Comparison of ENCODE assay signal across 15 cellular contexts in the genomic region with DNA sequence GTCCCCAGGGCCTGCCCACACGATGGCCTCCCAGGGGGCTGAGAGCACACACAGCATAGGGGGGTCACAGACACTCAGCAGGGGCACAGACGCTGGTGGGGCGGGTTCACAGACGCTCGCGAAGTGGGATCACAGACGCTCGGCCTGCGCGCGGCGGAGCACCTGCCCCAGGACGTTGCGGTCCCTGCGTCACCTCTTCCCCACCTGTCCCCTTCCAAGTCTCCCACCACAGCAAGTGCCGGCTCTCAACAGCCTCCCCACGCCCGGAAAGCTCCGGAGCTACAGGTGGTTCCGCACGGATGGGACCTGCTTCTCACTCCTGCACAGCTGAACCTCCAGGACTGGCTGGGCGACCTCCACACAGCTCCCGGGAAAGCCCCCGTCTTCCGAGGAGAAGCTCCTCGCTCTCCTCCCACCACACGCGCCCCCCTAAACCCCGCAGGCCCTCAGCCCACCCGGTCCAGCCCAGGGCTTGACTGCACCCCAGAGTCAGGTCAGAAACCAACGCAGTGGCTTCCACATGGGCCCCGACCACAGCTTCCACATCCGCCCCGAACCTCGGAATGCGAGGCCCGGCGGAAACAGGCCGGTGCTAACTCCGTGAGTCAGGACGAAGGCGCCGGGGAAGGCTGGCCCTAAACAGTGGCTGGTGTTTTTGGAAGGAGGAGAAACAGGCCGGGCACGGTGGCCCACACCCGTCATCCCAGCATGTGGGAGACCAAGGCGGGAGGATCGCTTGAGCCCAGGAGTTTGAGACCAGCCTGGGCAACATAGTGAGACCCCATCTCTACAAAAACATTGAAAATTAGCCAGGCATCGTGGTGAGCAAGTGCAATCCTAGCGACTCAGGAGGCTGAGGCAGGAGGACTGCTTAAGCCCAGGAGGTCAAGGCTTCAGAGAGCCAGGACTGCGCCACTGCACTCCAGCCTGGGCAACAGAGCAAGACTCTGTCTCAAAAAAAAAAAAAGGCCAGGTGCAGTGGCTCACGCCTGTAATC.
"Had no signal": no experiment of that assay in that cellular context is flagged by ENCODE, and none has a peak within 500 bp of the region (broad histone marks: within the 10 kb centered on the region; RNA-seq: fewer than 3 reads in every experiment).

No MANE protein-coding gene starts in this region.

- H3K27ac Mint-ChIP-seq: activated CD4-positive, alpha-beta T cell treated with anti-CD3 and anti-CD28 coated beads, Interleukin-2, amount 10 ng/mL, durations not matched to agents 7 days and 5 days; activated naive CD4-positive, alpha-beta T cell treated with anti-CD3 and anti-CD28 coated beads, Interleukin-2, amount 50 U/mL, for 24 hours; endodermal cell; mesothelial cell of epicardium; natural killer cell treated with Interleukin-12 subunit alpha and Interleukin-12 subunit beta and Interleukin-15 and Interleukin-18, amount 100 ng/mL, for 72 hours had no signal

- H3K4me3 Mint-ChIP-seq: activated CD4-positive, alpha-beta T cell treated with anti-CD3 and anti-CD28 coated beads, Interleukin-2, amount 10 ng/mL, durations not matched to agents 7 days and 5 days; activated naive CD4-positive, alpha-beta T cell treated with anti-CD3 and anti-CD28 coated beads, Interleukin-2, amount 50 U/mL, for 24 hours; endodermal cell; mesothelial cell of epicardium; natural killer cell treated with Interleukin-12 subunit alpha and Interleukin-12 subunit beta and Interleukin-15 and Interleukin-18, amount 100 ng/mL, for 72 hours had no signal

- H3K9me3 Mint-ChIP-seq: activated CD4-positive, alpha-beta T cell treated with anti-CD3 and anti-CD28 coated beads, Interleukin-2, amount 10 ng/mL, durations not matched to agents 7 days and 5 days; activated naive CD4-positive, alpha-beta T cell treated with anti-CD3 and anti-CD28 coated beads, Interleukin-2, amount 50 U/mL, for 24 hours; mesothelial cell of epicardium; natural killer cell treated with Interleukin-12 subunit alpha and Interleukin-12 subunit beta and Interleukin-15 and Interleukin-18, amount 100 ng/mL, for 72 hours had no signal

- H3K27me3 ChIP-seq: dorsolateral prefrontal cortex, testis, upper lobe of left lung had no signal

- DNase-seq: activated CD4-positive, alpha-beta T cell treated with anti-CD3 and anti-CD28 coated beads, Interleukin-2, amount 10 ng/mL, durations not matched to agents 7 days and 5 days; activated CD8-positive, alpha-beta memory T cell treated with anti-CD3 and anti-CD28 coated beads for 24 hours; activated gamma-delta T cell; endodermal cell; foreskin melanocyte; glutamatergic neuron; hypothalamus; SW 1271; testis had no signal

- H3K27me3 Mint-ChIP-seq: activated CD4-positive, alpha-beta T cell treated with anti-CD3 and anti-CD28 coated beads, Interleukin-2, amount 10 ng/mL, durations not matched to agents 7 days and 5 days; activated naive CD4-positive, alpha-beta T cell treated with anti-CD3 and anti-CD28 coated beads, Interleukin-2, amount 50 U/mL, for 24 hours; natural killer cell treated with Interleukin-12 subunit alpha and Interleukin-12 subunit beta and Interleukin-15 and Interleukin-18, amount 100 ng/mL, for 72 hours had no signal

- H3K4me1 Mint-ChIP-seq: activated CD4-positive, alpha-beta T cell treated with anti-CD3 and anti-CD28 coated beads, Interleukin-2, amount 10 ng/mL, durations not matched to agents 7 days and 5 days; endodermal cell had no signal

- H3K9me3 ChIP-seq: testis, upper lobe of left lung had no signal

- H3K4me1 ChIP-seq: testis, upper lobe of left lung had no signal

- H3K4me3 ChIP-seq: dorsolateral prefrontal cortex, testis, upper lobe of left lung had no signal

- H3K27ac ChIP-seq: epithelial cell of prostate, testis, upper lobe of left lung had no signal
